In the genomic region with DNA sequence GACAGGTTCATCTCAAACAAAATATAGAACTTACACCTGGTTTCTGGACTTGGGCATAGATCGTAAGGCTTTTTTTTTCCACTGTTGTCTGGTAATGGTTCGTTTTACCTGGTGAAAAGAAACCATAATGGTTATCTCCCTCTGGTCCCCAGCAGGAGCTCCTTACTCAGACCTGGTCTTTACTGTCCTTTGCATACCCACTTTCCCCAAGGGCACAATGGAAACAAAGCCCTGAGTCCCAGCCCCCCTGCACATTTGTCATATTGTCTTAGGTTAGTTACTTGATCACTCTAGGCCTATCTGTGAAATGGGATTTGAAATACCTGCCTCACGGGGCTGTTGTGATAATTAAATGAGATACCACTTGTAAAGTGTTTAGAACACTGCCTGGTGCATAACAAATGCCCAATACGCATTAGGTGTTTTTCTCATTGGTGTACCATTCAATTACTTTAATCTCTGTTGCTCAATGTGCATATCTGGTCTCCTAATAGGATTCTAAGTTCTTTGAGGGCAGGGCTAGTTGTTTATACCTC, we compare ENCODE assay signal across 1 cellular context.
TF ChIP-seq lines count a peak whose summit lies in the region.

No MANE protein-coding gene starts in this region.

TF ChIP-seq in GM23338, 12 proteins besides CTCF, POLR2A, EP300 and RAD21:
- TF ChIP-seq STAT1 (IDR thresholded peaks at IDR 0.05; ENCODE audit: unreplicated experiment): no peak
- TF ChIP-seq, protein P1, sequence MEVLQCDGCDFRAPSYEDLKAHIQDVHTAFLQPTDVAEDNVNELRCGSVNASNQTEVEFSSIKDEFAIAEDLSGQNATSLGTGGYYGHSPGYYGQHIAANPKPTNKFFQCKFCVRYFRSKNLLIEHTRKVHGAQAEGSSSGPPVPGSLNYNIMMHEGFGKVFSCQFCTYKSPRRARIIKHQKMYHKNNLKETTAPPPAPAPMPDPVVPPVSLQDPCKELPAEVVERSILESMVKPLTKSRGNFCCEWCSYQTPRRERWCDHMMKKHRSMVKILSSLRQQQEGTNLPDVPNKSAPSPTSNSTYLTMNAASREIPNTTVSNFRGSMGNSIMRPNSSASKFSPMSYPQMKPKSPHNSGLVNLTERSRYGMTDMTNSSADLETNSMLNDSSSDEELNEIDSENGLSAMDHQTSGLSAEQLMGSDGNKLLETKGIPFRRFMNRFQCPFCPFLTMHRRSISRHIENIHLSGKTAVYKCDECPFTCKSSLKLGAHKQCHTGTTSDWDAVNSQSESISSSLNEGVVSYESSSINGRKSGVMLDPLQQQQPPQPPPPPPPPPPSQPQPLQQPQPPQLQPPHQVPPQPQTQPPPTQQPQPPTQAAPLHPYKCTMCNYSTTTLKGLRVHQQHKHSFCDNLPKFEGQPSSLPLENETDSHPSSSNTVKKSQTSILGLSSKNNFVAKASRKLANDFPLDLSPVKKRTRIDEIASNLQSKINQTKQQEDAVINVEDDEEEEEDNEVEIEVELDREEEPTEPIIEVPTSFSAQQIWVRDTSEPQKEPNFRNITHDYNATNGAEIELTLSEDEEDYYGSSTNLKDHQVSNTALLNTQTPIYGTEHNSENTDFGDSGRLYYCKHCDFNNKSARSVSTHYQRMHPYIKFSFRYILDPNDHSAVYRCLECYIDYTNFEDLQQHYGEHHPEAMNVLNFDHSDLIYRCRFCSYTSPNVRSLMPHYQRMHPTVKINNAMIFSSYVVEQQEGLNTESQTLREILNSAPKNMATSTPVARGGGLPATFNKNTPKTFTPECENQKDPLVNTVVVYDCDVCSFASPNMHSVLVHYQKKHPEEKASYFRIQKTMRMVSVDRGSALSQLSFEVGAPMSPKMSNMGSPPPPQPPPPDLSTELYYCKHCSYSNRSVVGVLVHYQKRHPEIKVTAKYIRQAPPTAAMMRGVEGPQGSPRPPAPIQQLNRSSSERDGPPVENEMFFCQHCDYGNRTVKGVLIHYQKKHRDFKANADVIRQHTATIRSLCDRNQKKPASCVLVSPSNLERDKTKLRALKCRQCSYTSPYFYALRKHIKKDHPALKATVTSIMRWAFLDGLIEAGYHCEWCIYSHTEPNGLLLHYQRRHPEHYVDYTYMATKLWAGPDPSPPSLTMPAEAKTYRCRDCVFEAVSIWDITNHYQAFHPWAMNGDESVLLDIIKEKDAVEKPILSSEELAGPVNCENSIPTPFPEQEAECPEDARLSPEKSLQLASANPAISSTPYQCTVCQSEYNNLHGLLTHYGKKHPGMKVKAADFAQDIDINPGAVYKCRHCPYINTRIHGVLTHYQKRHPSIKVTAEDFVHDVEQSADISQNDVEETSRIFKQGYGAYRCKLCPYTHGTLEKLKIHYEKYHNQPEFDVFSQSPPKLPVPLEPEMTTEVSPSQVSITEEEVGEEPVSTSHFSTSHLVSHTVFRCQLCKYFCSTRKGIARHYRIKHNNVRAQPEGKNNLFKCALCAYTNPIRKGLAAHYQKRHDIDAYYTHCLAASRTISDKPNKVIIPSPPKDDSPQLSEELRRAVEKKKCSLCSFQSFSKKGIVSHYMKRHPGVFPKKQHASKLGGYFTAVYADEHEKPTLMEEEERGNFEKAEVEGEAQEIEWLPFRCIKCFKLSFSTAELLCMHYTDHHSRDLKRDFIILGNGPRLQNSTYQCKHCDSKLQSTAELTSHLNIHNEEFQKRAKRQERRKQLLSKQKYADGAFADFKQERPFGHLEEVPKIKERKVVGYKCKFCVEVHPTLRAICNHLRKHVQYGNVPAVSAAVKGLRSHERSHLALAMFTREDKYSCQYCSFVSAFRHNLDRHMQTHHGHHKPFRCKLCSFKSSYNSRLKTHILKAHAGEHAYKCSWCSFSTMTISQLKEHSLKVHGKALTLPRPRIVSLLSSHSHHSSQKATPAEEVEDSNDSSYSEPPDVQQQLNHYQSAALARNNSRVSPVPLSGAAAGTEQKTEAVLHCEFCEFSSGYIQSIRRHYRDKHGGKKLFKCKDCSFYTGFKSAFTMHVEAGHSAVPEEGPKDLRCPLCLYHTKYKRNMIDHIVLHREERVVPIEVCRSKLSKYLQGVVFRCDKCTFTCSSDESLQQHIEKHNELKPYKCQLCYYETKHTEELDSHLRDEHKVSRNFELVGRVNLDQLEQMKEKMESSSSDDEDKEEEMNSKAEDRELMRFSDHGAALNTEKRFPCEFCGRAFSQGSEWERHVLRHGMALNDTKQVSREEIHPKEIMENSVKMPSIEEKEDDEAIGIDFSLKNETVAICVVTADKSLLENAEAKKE (CRISPR knock-in tag; IDR thresholded peaks at IDR 0.05): no peak
- TF ChIP-seq EZH2phosphoT487 (IDR thresholded peaks at IDR 0.05; ENCODE audit: unreplicated experiment): no peak
- TF ChIP-seq ZNF331 (CRISPR knock-in tag; IDR thresholded peaks at IDR 0.05; ENCODE audit: low read depth): no peak
- no peak for TF ChIP-seq EZH2 (IDR thresholded peaks at IDR 0.05; ENCODE audit: low read depth, unreplicated experiment)
